8 cellular contexts compared by ENCODE assay signal in genomic region chr14:22303589-22304195, GRCh38.
A peak's percentile ranks its signal among the peaks of the same experiment; 100 is the strongest.
DNase-seq lines count a peak whose midpoint lies in the region; ATAC-seq and TF ChIP-seq lines count a peak whose summit lies in the region.

No MANE protein-coding gene starts in this region.

- no peaks in the 10 kb centered on the region for H3K4me1 Mint-ChIP-seq in stimulated activated naive CD8-positive, alpha-beta T cell treated with anti-CD3 and anti-CD28 coated beads, Interleukin-15, Interleukin-2, amounts not matched to agents 100 ng/mL and 50 ng/mL, for 24 hours (ENCODE audit: low read depth)

- WGBS in aorta, 2 donors: 16 to 17% methylated on average over 5 of the region's 5 CpGs

- H3K27me3 ChIP-seq in aorta (ENCODE audit: control insufficient read depth in 1 of 2, insufficient read depth in 2 of 2, low read length in 1 of 2): no peaks in the 10 kb centered on the region

- no peak overlapping the region for H3K27ac Mint-ChIP-seq in stimulated activated naive CD8-positive, alpha-beta T cell treated with anti-CD3 and anti-CD28 coated beads, Interleukin-15, Interleukin-2, amounts not matched to agents 100 ng/mL and 50 ng/mL, for 24 hours

- no peaks in the 10 kb centered on the region for H3K36me3 Mint-ChIP-seq in stimulated activated naive CD8-positive, alpha-beta T cell treated with anti-CD3 and anti-CD28 coated beads, Interleukin-15, Interleukin-2, amounts not matched to agents 100 ng/mL and 50 ng/mL, for 24 hours (ENCODE audit: low read depth)

- H3K36me3 ChIP-seq in aorta (ENCODE audit: control insufficient read depth in 1 of 2, insufficient read depth in 2 of 2, low read length in 1 of 2): no peaks in the 10 kb centered on the region

- no peak for DNase-seq in stimulated activated naive CD8-positive, alpha-beta T cell treated with anti-CD3 and anti-CD28 coated beads, Interleukin-15, Interleukin-2, amounts not matched to agents 100 U/mL and 50 U/mL, for 24 hours
- DNase-seq in RKO (ENCODE audit: low spot score): peak; percentile 37
- peak; percentile 25 for DNase-seq in fibroblast of mammary gland (ENCODE audit: low read depth)
- no peak for DNase-seq in aorta

- H3K9me3 ChIP-seq in aorta (ENCODE audit: control insufficient read depth, low read length): no peaks in the 10 kb centered on the region

- peaks cover 0 to 4% of the 10 kb centered on the region in 2 donors for H3K4me1 ChIP-seq in aorta (ENCODE audit: control insufficient read depth in 1 of 2, insufficient read depth in 2 of 2, low read length in 2 of 2)

- H3K4me3 ChIP-seq in fibroblast of mammary gland (ENCODE audit: control insufficient read depth, low read depth, low read length) (no peak overlapping the region), aorta (ENCODE audit: low read length in 2 of 2) (no peak overlapping the region)

- no peaks in the 10 kb centered on the region for H3K9me3 Mint-ChIP-seq in stimulated activated naive CD8-positive, alpha-beta T cell treated with anti-CD3 and anti-CD28 coated beads, Interleukin-15, Interleukin-2, amounts not matched to agents 100 ng/mL and 50 ng/mL, for 24 hours

- intact Hi-C loops in aorta (cut with DNase I): no loop called here

- peak; percentile 54 for TF ChIP-seq CTCF in fibroblast of mammary gland (conservative IDR thresholded peaks at IDR 0.05; ENCODE audit: control insufficient read depth, insufficient read depth, low read depth, low read length)

- no peak overlapping the region for H3K27ac ChIP-seq in aorta (ENCODE audit: low read depth in 1 of 2, low read length in 2 of 2)

- H3K4me3 Mint-ChIP-seq in stimulated activated naive CD8-positive, alpha-beta T cell treated with anti-CD3 and anti-CD28 coated beads, Interleukin-15, Interleukin-2, amounts not matched to agents 100 ng/mL and 50 ng/mL, for 24 hours: peak overlapping the region; percentile 63

- H3K27me3 Mint-ChIP-seq in stimulated activated naive CD8-positive, alpha-beta T cell treated with anti-CD3 and anti-CD28 coated beads, Interleukin-15, Interleukin-2, amounts not matched to agents 100 ng/mL and 50 ng/mL, for 24 hours: no peaks in the 10 kb centered on the region

- ATAC-seq in stimulated activated naive CD8-positive, alpha-beta T cell treated with anti-CD3 and anti-CD28 coated beads, Interleukin-15, Interleukin-2, amounts not matched to agents 100 U/mL and 50 U/mL, for 24 hours: no peak
- peak; percentile 38 for ATAC-seq in aorta (ENCODE audit: low FRiP score)
- ATAC-seq in GM21619 (IDR thresholded peaks at IDR 0.05; ENCODE audit: unreplicated experiment): no peak
- no peak for ATAC-seq in GM18502 (IDR thresholded peaks at IDR 0.05; ENCODE audit: poor library complexity, unreplicated experiment)
- no peak for ATAC-seq in HG03354 (IDR thresholded peaks at IDR 0.05; ENCODE audit: poor library complexity, severe bottlenecking, unreplicated experiment)

Comparison
In these comparisons a context has a peak if more than half of its experiments do, and no peak if none do; other contexts are left out.
1. DNase-seq: peak in RKO (single experiment) and fibroblast of mammary gland (single experiment); none in stimulated activated naive CD8-positive, alpha-beta T cell treated with anti-CD3 and anti-CD28 coated beads, Interleukin-15, Interleukin-2, amounts not matched to agents 100 U/mL and 50 U/mL, for 24 hours (single experiment) and aorta (0 of 2).